8 cellular contexts compared by ENCODE assay signal in the genomic region with DNA sequence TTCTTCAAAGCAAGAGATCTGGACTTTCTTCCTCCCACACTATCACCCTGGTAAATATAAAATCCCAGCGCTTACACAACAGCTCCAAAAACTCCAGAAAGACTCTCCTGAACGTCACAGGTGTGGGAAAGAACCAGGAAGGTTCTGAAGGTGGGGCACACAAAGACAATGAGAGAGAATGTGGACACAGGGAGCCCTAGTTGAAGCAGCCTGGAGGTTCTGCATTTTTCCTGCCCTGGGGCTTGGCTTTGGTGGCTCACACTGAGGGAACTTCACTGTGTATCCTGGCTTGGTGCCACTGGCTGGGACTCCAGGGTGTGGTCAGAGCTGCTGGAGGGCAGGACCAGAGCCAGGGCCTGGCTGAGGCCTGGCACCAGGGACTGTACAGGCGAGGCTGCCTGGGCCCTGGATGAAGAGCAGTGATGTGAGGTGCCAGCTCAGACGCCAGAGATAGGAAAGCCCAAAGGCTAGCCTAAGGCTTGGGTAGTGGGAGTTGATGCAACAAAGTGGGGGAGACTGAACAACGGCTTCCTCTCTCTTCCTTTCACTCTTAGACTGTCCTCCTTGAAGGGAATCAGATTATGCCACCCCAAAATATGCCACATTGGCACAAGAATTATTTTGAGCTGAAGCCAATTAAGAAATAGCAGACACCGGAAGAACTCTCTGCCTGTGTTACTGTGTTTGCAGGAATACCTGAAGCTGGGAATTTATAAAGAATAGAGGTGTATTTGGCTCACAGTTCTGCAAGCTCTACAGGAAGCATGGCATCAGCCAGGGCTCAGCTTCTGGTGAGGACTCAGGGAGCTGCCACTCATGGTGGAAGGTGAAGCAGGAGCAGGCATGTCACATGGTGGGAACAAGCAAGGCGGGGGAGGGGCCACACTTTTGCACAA. TPM values are rescaled to one million over a fixed set of nuclear protein-coding genes. Genes with fewer than 3 reads are reported as not detected.
DNase-seq lines count a peak whose midpoint lies in the region; TF ChIP-seq lines count a peak whose summit lies in the region.

No MANE protein-coding gene starts in this region.

- H3K4me1 Mint-ChIP-seq in immature natural killer cell: peaks cover 20 to 28% of the 10 kb centered on the region in 2 donors

- peak; percentile 71 for DNase-seq in COLO829 (ENCODE audit: low spot score)
- peak; percentile 97 for DNase-seq in MG63
- DNase-seq in astrocyte of the cerebellum (ENCODE audit: low read depth): peak; percentile 19
- DNase-seq in immature natural killer cell: no peak
- peak; percentile 86 for DNase-seq in spleen
- DNase-seq in superior temporal gyrus (ENCODE audit: extremely low spot score): no peak
- no peak for DNase-seq in NCI-H187 treated with DMSO at 0.1 percent for 48 hours (lab: John Stamatoyannopoulos, UW)
- no peak for DNase-seq in activated naive CD4-positive, alpha-beta T cell treated with Interleukin-2 at 50 U/mL for 16 hours

- H3K4me3 ChIP-seq in MG63 (no peak overlapping the region), astrocyte of the cerebellum (ENCODE audit: low read depth, low read length) (no peak overlapping the region), spleen (peak overlapping the region in 1 of 8 donors; percentile 30)

- intact Hi-C loops in spleen (cut with DNase I; ENCODE audit: low total_unique reads): no loop called here

- H3K36me3 ChIP-seq in MG63 (no peaks in the 10 kb centered on the region), spleen (no peaks in the 10 kb centered on the region)

- H3K4me3 Mint-ChIP-seq in immature natural killer cell: no peak overlapping the region

- 63 to 80% (median 67%) methylated on average over 6 to 7 of the region's 7 CpGs for WGBS in spleen, 5 donors

- TF ChIP-seq CTCF in astrocyte of the cerebellum (IDR thresholded peaks at IDR 0.05; ENCODE audit: low read depth, low read length, missing control alignments): no peak
- no peak for TF ChIP-seq CTCF in spleen (IDR thresholded peaks at IDR 0.05 in 8 of 11, conservative IDR thresholded peaks at IDR 0.05 in 3 of 11)

- H3K9me3 ChIP-seq in MG63 (no peaks in the 10 kb centered on the region), spleen (no peaks in the 10 kb centered on the region)

- peaks cover 0 to 56% (median 15%) of the 10 kb centered on the region in 6 donors for H3K4me1 ChIP-seq in spleen

- TF ChIP-seq POLR2A in spleen (IDR thresholded peaks at IDR 0.05): no peak

- no peaks in the 10 kb centered on the region for H3K27me3 ChIP-seq in MG63
- H3K27me3 ChIP-seq in spleen (replicated peaks in 1 of 7): no peaks in the 10 kb centered on the region

- peaks cover 0 to 4% (median 0%) of the 10 kb centered on the region in 3 donors for H3K36me3 Mint-ChIP-seq in immature natural killer cell

- peaks cover 0 to 2% (median 0%) of the 10 kb centered on the region in 3 donors for H3K27me3 Mint-ChIP-seq in immature natural killer cell (ENCODE audit: low read depth in 3 of 3)

- H3K27ac Mint-ChIP-seq in immature natural killer cell: peak overlapping the region in 4 of 6 donors; percentile 45 to 81 (median 58)

- peak overlapping the region; percentile 18 to 84 (median 64) for H3K27ac ChIP-seq in spleen

- no peaks in the 10 kb centered on the region for H3K9me3 Mint-ChIP-seq in immature natural killer cell

- in situ Hi-C loops in astrocyte of the cerebellum (cut with HindIII; ENCODE audit: low sequenced_read_pairs): no loop called here

RNA-seq across cellular contexts. Expression of gene TMEM230, which starts 39.5 kb away (rescaled TPM):
- total RNA-seq in MG63 (2014; rRNA removed; shearing (Covaris generic); ENCODE audit: low replicate concordance): 69.9 and 72.2 TPM in 2 replicates
- polyA plus RNA-seq in immature natural killer cell: 100 to 1,000 TPM; 224 to 275 (median 239) TPM
- total RNA-seq in spleen: 10 to 100 TPM; 62.5 to 83.7 (median 75.1) TPM
- polyA plus RNA-seq in spleen: 100 to 1,000 TPM; 112 to 131 (median 123) TPM

RNA-seq across cellular contexts. Expression of gene PCNA, which starts 46.4 kb away (rescaled TPM):
- total RNA-seq in MG63 (2014; rRNA removed; shearing (Covaris generic); ENCODE audit: low replicate concordance): 185 and 256 TPM in 2 replicates
- polyA plus RNA-seq in immature natural killer cell (10 to 100 TPM; 63.3 to 86.5 (median 76.4) TPM), spleen (100 to 1,000 TPM in 1 of 3 donors, 10 to 100 TPM in 2; 45.6 to 106 (median 90.0) TPM)
- 10 to 100 TPM; 39.6 to 81.5 (median 45.9) TPM for total RNA-seq in spleen

RNA-seq across cellular contexts. Expression of gene CDS2, which starts 53.4 kb away (rescaled TPM):
- 3.3 and 4.0 TPM in 2 replicates for total RNA-seq in MG63 (2014; rRNA removed; shearing (Covaris generic); ENCODE audit: low replicate concordance)
- polyA plus RNA-seq in immature natural killer cell (10 to 100 TPM; 50.1 to 61.1 (median 54.8) TPM), spleen (10 to 100 TPM in 1 of 3 donors, 1 to 10 TPM in 2; 6.9 to 10.7 (median 9.1) TPM)
- total RNA-seq in spleen: 10 to 100 TPM; 33.1 to 61.8 (median 45.5) TPM

Comparison
In these comparisons a context has a peak if more than half of its experiments do, and no peak if none do; other contexts are left out.
1. DNase-seq: peak in COLO829 (single experiment), MG63 (single experiment), astrocyte of the cerebellum (single experiment) and spleen (single experiment); none in immature natural killer cell (0 of 3), superior temporal gyrus (single experiment), NCI-H187 treated with DMSO at 0.1 percent for 48 hours (single experiment) and activated naive CD4-positive, alpha-beta T cell treated with Interleukin-2 at 50 U/mL for 16 hours (single experiment).